Comparison of ENCODE assay signal across 18 cellular contexts in genomic region chr1:210117681-210118170, GRCh38.
"Had no signal": no experiment of that assay in that cellular context is flagged by ENCODE, and none has a peak within 500 bp of the region (broad histone marks: within the 10 kb centered on the region; RNA-seq: fewer than 3 reads in every experiment).

No MANE protein-coding gene starts in this region.

- H3K27ac Mint-ChIP-seq: naive thymus-derived CD4-positive, alpha-beta T cell; nephron progenitor cell; stimulated activated naive B cell treated with anti-CD40 and anti-IgM and Interleukin-4, amounts not matched to agents 10 μg/mL and 1 μg/mL and 100 μg/mL, for 72 hours; type B pancreatic cell had no signal

- H3K36me3 Mint-ChIP-seq: naive thymus-derived CD4-positive, alpha-beta T cell; stimulated activated naive B cell treated with anti-CD40 and anti-IgM and Interleukin-4, amounts not matched to agents 10 μg/mL and 1 μg/mL and 100 μg/mL, for 72 hours; type B pancreatic cell had no signal

- H3K27me3 ChIP-seq: colonic mucosa, right atrium auricular region, sigmoid colon, stomach had no signal

- H3K36me3 ChIP-seq: colonic mucosa, esophagus squamous epithelium, gastroesophageal sphincter, right atrium auricular region, sigmoid colon, stomach had no signal

- H3K4me1 Mint-ChIP-seq: naive thymus-derived CD4-positive, alpha-beta T cell; nephron progenitor cell; stimulated activated naive B cell treated with anti-CD40 and anti-IgM and Interleukin-4, amounts not matched to agents 10 μg/mL and 1 μg/mL and 100 μg/mL, for 72 hours had no signal

- H3K9me3 ChIP-seq: colonic mucosa, esophagus squamous epithelium, gastroesophageal sphincter, right atrium auricular region, sigmoid colon had no signal

- H3K27me3 Mint-ChIP-seq: stimulated activated naive B cell treated with anti-CD40 and anti-IgM and Interleukin-4, amounts not matched to agents 10 μg/mL and 1 μg/mL and 100 μg/mL, for 72 hours; type B pancreatic cell had no signal

- H3K9me3 Mint-ChIP-seq: naive thymus-derived CD4-positive, alpha-beta T cell; stimulated activated naive B cell treated with anti-CD40 and anti-IgM and Interleukin-4, amounts not matched to agents 10 μg/mL and 1 μg/mL and 100 μg/mL, for 72 hours; type B pancreatic cell had no signal

- FAIRE-seq: urothelium cell line had no signal

- H3K27ac ChIP-seq: colonic mucosa, esophagus squamous epithelium, gastroesophageal sphincter, right atrium auricular region, sigmoid colon, skin epidermis, stomach had no signal

- H3K4me3 Mint-ChIP-seq: naive thymus-derived CD4-positive, alpha-beta T cell; nephron progenitor cell; stimulated activated naive B cell treated with anti-CD40 and anti-IgM and Interleukin-4, amounts not matched to agents 10 μg/mL and 1 μg/mL and 100 μg/mL, for 72 hours; type B pancreatic cell had no signal

- ATAC-seq: gastroesophageal sphincter; left colon; left ventricle myocardium superior; naive thymus-derived CD4-positive, alpha-beta T cell; stimulated activated naive B cell treated with anti-CD40 and anti-IgM and Interleukin-4, amounts not matched to agents 10 μg/mL and 1 μg/mL and 100 μg/mL, for 72 hours had no signal

- H3K4me3 ChIP-seq: colonic mucosa, esophagus squamous epithelium, gastroesophageal sphincter, right atrium auricular region, sigmoid colon, skin epidermis, stomach had no signal

- DNase-seq: colonic mucosa; dermis blood vessel endothelial cell; esophagus squamous epithelium; left colon; left ventricle myocardium superior; naive thymus-derived CD4-positive, alpha-beta T cell; nephron progenitor cell; sigmoid colon; stimulated activated CD4-positive, alpha-beta T cell treated with anti-CD3 and anti-CD28 coated beads, Interleukin-2, amount 100 ng/mL, for 24 hours; stimulated activated CD4-positive, alpha-beta T cell treated with anti-CD3 and anti-CD28 coated beads, Interleukin-4, amount 100 ng/mL, for 4 hours; stimulated activated naive B cell treated with anti-CD40 and anti-IgM and Interleukin-4, amounts not matched to agents 10 μg/mL and 1 μg/mL and 100 μg/mL, for 72 hours; stomach; substantia nigra had no signal

- H3K4me1 ChIP-seq: colonic mucosa, esophagus squamous epithelium, gastroesophageal sphincter, right atrium auricular region, sigmoid colon, stomach had no signal
